In genomic region chr11:46381836-46382643, GRCh38 we compare ENCODE assay signal across 8 cellular contexts.
A peak's percentile ranks its signal among the peaks of the same experiment; 100 is the strongest.
DNase-seq lines count a peak whose midpoint lies in the region; ATAC-seq lines count a peak whose summit lies in the region.

No MANE protein-coding gene starts in this region.

- H3K4me3 ChIP-seq in neuron (ENCODE audit: low read length): peak overlapping the region; percentile 57

- H2AFZ ChIP-seq in neuron (ENCODE audit: low read depth, low read length): no peak overlapping the region

- H3K36me3 ChIP-seq in neuron (ENCODE audit: insufficient read depth, low read length): peaks cover 19% of the 10 kb centered on the region

- H3K9me3 ChIP-seq in neuron (ENCODE audit: low read length): no peaks in the 10 kb centered on the region

- peaks cover 38% of the 10 kb centered on the region for H3K4me1 ChIP-seq in neuron (ENCODE audit: insufficient read depth, low read length)

- DNase-seq in NCI-H146 (lab: John Stamatoyannopoulos, UW): peak; percentile 45
- no peak for DNase-seq in NCI-H146 treated with DMSO at 0.1 percent for 48 hours (lab: John Stamatoyannopoulos, UW; ENCODE audit: unreplicated experiment)
- DNase-seq in NCI-H2227 (lab: John Stamatoyannopoulos, UW; ENCODE audit: unreplicated experiment): peak; percentile 76
- peak; percentile 69 for DNase-seq in ecto neural progenitor cell (ENCODE audit: low spot score)
- no peak for DNase-seq in AML-193 (lab: John Stamatoyannopoulos, UW)

- ATAC-seq in GM21528 (IDR thresholded peaks at IDR 0.05; ENCODE audit: low FRiP score, unreplicated experiment) (no peak), GM21825 (IDR thresholded peaks at IDR 0.05; ENCODE audit: unreplicated experiment) (no peak)

- H3K27me3 ChIP-seq in neuron (ENCODE audit: insufficient read depth, low read length): no peaks in the 10 kb centered on the region

Comparison
In these comparisons a context has a peak if more than half of its experiments do, and no peak if none do; other contexts are left out.
1. DNase-seq: peak in NCI-H146 (single experiment), NCI-H2227 (single experiment) and ecto neural progenitor cell (single experiment); none in NCI-H146 treated with DMSO at 0.1 percent for 48 hours (single experiment) and AML-193 (0 of 2).